ENCODE assay signal across 8 cellular contexts in the genomic region with DNA sequence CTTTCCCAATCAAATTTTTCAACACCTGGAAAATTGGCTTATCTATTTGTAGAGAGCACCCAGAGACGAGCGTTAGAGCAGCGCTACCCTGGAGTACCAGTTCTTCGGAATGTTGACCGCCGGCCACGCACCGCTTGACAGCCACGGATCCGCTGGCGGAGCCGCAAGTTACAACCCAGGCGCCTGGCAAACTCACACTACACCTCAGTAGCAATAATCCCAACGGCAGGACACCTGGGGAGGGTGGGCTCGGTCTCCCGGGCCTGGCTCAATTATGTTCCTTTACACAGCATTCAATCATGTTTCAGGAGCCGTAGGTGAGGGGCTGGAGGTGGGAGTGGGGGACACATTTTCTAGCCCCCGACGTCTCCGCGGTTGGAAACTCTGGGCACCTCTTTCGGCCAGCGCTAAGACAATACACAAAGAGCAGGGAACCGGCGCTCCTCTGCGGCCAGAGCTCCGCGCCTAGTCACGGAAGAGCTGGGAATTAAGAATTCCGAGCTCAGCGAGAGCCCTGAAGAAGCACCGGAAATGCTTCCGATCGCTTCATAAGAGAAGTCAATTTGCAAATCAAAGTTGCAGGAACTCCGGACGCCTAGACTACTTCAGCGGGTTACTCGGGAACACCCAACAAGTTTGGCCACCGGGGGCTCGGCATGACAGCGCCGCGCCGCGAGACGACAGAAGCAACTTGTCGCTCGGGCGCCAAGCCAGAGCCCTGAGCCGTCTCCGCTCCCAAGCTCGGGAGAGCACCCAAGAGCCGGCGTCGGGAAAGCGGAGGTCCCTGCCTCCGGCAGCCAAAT. TPM values are rescaled to one million over a fixed set of nuclear protein-coding genes. Genes with fewer than 3 reads are reported as not detected.
DNase-seq lines count a peak whose midpoint lies in the region; ATAC-seq, FAIRE-seq and TF ChIP-seq lines count a peak whose summit lies in the region.

No MANE protein-coding gene starts in this region.

- CTCF ChIA-PET in SK-N-SH (lab: Yijun Ruan, JAX): interaction anchor here (1.4 to 2.9 kb wide), 7 partner anchors 8 to 104 kb away, joined by 5 to 23 read pairs (median 8); no protein-coding TSS in a partner anchor

- no peaks in the 10 kb centered on the region for H3K9me2 ChIP-seq in SK-N-SH

- H3F3A ChIP-seq in SK-N-SH (replicated peaks; ENCODE audit: insufficient read depth): no peaks in the 10 kb centered on the region

- WGBS in SK-N-SH (ENCODE audit: low lambda C conversion rate): 5% methylated on average over 26 of the region's 57 CpGs
- 0 to 2% methylated on average over 57 of the region's 57 CpGs for WGBS in sigmoid colon, 2 donors

- peaks cover 57% of the 10 kb centered on the region for H3K79me2 ChIP-seq in SK-N-SH (ENCODE audit: insufficient read depth)

- ATAC-seq in GM18873 (IDR thresholded peaks at IDR 0.05; ENCODE audit: low FRiP score, unreplicated experiment): peak; percentile 33

- DNase-seq in AG20443 (ENCODE audit: low spot score) (peak; percentile 65), HuH-7.5 (ENCODE audit: low spot score) (peak; percentile 17), SK-N-SH (peak; percentile 68), bronchial epithelial cell (ENCODE audit: low read depth) (peak; percentile 57), iPS-NIHi11 (ENCODE audit: low spot score) (peak; percentile 52), sigmoid colon (peak; percentile 87), GOT3 (lab: John Stamatoyannopoulos, UW) (no peak)

- peak overlapping the region; percentile 91 to 98 for H3K4me3 ChIP-seq in SK-N-SH (ENCODE audit: low read depth in 2 of 2, low read length in 1 of 2)
- peak overlapping the region; percentile 63 for H3K4me3 ChIP-seq in bronchial epithelial cell (ENCODE audit: low read depth, low read length)
- peak overlapping the region; percentile 59 to 81 (median 64) for H3K4me3 ChIP-seq in sigmoid colon

- no peak for TF ChIP-seq POLR2A in sigmoid colon (IDR thresholded peaks at IDR 0.05)

- peak overlapping the region; percentile 92 for H3K9ac ChIP-seq in SK-N-SH

- H3K36me3 ChIP-seq in SK-N-SH (replicated peaks in 1 of 2; ENCODE audit: control insufficient read depth in 1 of 2, insufficient read depth in 2 of 2, low read length in 1 of 2) (no peaks in the 10 kb centered on the region), bronchial epithelial cell (ENCODE audit: control insufficient read depth, insufficient read depth, low read length) (no peaks in the 10 kb centered on the region), sigmoid colon (no peaks in the 10 kb centered on the region)

- H3K4me2 ChIP-seq in SK-N-SH: peak overlapping the region; percentile 84

- FAIRE-seq in bronchial epithelial cell (lab: Jason Lieb, UNC): no peak

- no peak for TF ChIP-seq EP300 in SK-N-SH (IDR thresholded peaks at IDR 0.05; ENCODE audit: borderline replicate concordance in 1 of 2, low read depth in 1 of 2, low read length in 1 of 2)
- TF ChIP-seq EP300 in sigmoid colon (IDR thresholded peaks at IDR 0.05): no peak

- intact Hi-C loops in sigmoid colon (cut with DNase I): loop anchor here (5.0 kb wide), 2 partner anchors 99 to 676 kb away; a partner anchor contains a TSS

- H3K9me3 ChIP-seq in SK-N-SH (no peaks in the 10 kb centered on the region), sigmoid colon (no peaks in the 10 kb centered on the region)

- TF ChIP-seq RAD21 in SK-N-SH (IDR thresholded peaks at IDR 0.05; ENCODE audit: low read length): no peak

- no peak for TF ChIP-seq CTCF in SK-N-SH (IDR thresholded peaks at IDR 0.05)
- peak; percentile 10 for TF ChIP-seq CTCF in bronchial epithelial cell (IDR thresholded peaks at IDR 0.05; ENCODE audit: insufficient read depth, low read length, severe bottlenecking)
- no peak for TF ChIP-seq CTCF in sigmoid colon (IDR thresholded peaks at IDR 0.05)

- H4K20me1 ChIP-seq in SK-N-SH (ENCODE audit: insufficient read depth): peaks cover 10% of the 10 kb centered on the region

- H2AFZ ChIP-seq in SK-N-SH (ENCODE audit: low read depth): peak overlapping the region; percentile 60; the same call in 1 of the 2 replicates

- H3K27me3 ChIP-seq in SK-N-SH (ENCODE audit: insufficient read depth) (no peaks in the 10 kb centered on the region), bronchial epithelial cell (ENCODE audit: control insufficient read depth, insufficient read depth, low read length) (no peaks in the 10 kb centered on the region), sigmoid colon (no peaks in the 10 kb centered on the region)

- POLR2A ChIA-PET in SK-N-SH (lab: Yijun Ruan, JAX): no interaction called here

- peaks cover 7 to 15% of the 10 kb centered on the region in 2 experiments; a peak in 3 of 4 replicates for H3K4me1 ChIP-seq in SK-N-SH (ENCODE audit: control insufficient read depth in 1 of 2, insufficient read depth in 2 of 2, low read depth in 1 of 2, low read length in 1 of 2)
- peaks cover 0 to 37% (median 33%) of the 10 kb centered on the region in 4 donors for H3K4me1 ChIP-seq in sigmoid colon

- peak overlapping the region; percentile 85 to 95 for H3K27ac ChIP-seq in SK-N-SH (ENCODE audit: low read depth in 2 of 2, low read length in 1 of 2)
- peak overlapping the region; percentile 88 to 97 (median 93) for H3K27ac ChIP-seq in sigmoid colon

TF ChIP-seq in SK-N-SH, 30 proteins besides CTCF, POLR2A, EP300 and RAD21:
- TF ChIP-seq RCOR1 (IDR thresholded peaks at IDR 0.05; ENCODE audit: low read length): no peak
- no peak for TF ChIP-seq POLR2AphosphoS5 (IDR thresholded peaks at IDR 0.05; ENCODE audit: low read depth, low read length)
- TF ChIP-seq, protein P1, sequence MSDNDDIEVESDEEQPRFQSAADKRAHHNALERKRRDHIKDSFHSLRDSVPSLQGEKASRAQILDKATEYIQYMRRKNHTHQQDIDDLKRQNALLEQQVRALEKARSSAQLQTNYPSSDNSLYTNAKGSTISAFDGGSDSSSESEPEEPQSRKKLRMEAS (IDR thresholded peaks at IDR 0.05; ENCODE audit: low read depth): peak; percentile 11; the same call in 1 of the 2 replicates
- TF ChIP-seq GATA2 (CRISPR knock-in tag; IDR thresholded peaks at IDR 0.05): no peak
- TF ChIP-seq RFX5 (IDR thresholded peaks at IDR 0.05; ENCODE audit: low read length): no peak
- no peak for TF ChIP-seq TEAD4 (IDR thresholded peaks at IDR 0.05; ENCODE audit: borderline replicate concordance, insufficient read depth)
- TF ChIP-seq FOXM1 (IDR thresholded peaks at IDR 0.05; ENCODE audit: low read depth): no peak
- TF ChIP-seq YY1 (IDR thresholded peaks at IDR 0.05; ENCODE audit: low read depth): no peak
- 0 out of 2 replicates have a peak, but pooled peaks have one; percentile 21 for TF ChIP-seq SIN3A (IDR thresholded peaks at IDR 0.05; ENCODE audit: borderline replicate concordance, low read depth, low read length)
- TF ChIP-seq, protein P2, sequence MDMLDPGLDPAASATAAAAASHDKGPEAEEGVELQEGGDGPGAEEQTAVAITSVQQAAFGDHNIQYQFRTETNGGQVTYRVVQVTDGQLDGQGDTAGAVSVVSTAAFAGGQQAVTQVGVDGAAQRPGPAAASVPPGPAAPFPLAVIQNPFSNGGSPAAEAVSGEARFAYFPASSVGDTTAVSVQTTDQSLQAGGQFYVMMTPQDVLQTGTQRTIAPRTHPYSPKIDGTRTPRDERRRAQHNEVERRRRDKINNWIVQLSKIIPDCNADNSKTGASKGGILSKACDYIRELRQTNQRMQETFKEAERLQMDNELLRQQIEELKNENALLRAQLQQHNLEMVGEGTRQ (IDR thresholded peaks at IDR 0.05; ENCODE audit: borderline replicate concordance, low read depth, low read length): no peak
- TF ChIP-seq FOSL2 (IDR thresholded peaks at IDR 0.05; ENCODE audit: borderline replicate concordance, low read depth): no peak
- no peak; the same call in 1 of the 2 replicates for TF ChIP-seq GABPA (IDR thresholded peaks at IDR 0.05; ENCODE audit: low read depth)
- no peak for TF ChIP-seq RXRA (IDR thresholded peaks at IDR 0.05; ENCODE audit: borderline replicate concordance, low read depth)
- TF ChIP-seq, protein P3, sequence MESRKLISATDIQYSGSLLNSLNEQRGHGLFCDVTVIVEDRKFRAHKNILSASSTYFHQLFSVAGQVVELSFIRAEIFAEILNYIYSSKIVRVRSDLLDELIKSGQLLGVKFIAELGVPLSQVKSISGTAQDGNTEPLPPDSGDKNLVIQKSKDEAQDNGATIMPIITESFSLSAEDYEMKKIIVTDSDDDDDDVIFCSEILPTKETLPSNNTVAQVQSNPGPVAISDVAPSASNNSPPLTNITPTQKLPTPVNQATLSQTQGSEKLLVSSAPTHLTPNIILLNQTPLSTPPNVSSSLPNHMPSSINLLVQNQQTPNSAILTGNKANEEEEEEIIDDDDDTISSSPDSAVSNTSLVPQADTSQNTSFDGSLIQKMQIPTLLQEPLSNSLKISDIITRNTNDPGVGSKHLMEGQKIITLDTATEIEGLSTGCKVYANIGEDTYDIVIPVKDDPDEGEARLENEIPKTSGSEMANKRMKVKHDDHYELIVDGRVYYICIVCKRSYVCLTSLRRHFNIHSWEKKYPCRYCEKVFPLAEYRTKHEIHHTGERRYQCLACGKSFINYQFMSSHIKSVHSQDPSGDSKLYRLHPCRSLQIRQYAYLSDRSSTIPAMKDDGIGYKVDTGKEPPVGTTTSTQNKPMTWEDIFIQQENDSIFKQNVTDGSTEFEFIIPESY (IDR thresholded peaks at IDR 0.05; ENCODE audit: borderline replicate concordance, low read depth): no peak
- TF ChIP-seq ELF1 (IDR thresholded peaks at IDR 0.05): peak; percentile 11; the same call in 1 of the 2 replicates
- TF ChIP-seq NRF1 (IDR thresholded peaks at IDR 0.05; ENCODE audit: low read depth, low read length): no peak
- TF ChIP-seq FOXJ3 (CRISPR knock-in tag; IDR thresholded peaks at IDR 0.05): no peak
- no peak for TF ChIP-seq TCF12 (IDR thresholded peaks at IDR 0.05)
- no peak for TF ChIP-seq MEF2A (IDR thresholded peaks at IDR 0.05; ENCODE audit: borderline replicate concordance, low read depth)
- TF ChIP-seq CHD2 (IDR thresholded peaks at IDR 0.05; ENCODE audit: low read length, partially characterized antibody): no peak

RNA-seq across cellular contexts. Expression of a gene that starts 1.0 kb away (rescaled TPM):
- polyA plus RNA-seq in SK-N-SH (2012; rRNA removed) (12.7 and 15.4 TPM in 2 replicates), sigmoid colon (1 to 10 TPM; 1.2 to 4.8 (median 3.0) TPM)
- polyA plus RNA-seq in SK-N-SH (2012; cell fraction: cytosol; rRNA removed): 13.3 and 14.3 TPM in 2 replicates
- polyA plus RNA-seq in SK-N-SH (2012; cell fraction: nucleus; rRNA removed): 13.3 and 15.1 TPM in 2 replicates
- total RNA-seq in bronchial epithelial cell (9.2 and 9.6 TPM in 2 replicates), sigmoid colon (1 to 10 TPM; 5.8 to 7.8 (median 6.5) TPM)
